12 cellular contexts compared by ENCODE assay signal in genomic region chr17:55286681-55287589, GRCh38. TPM values are rescaled to one million over a fixed set of nuclear protein-coding genes. Genes with fewer than 3 reads are reported as not detected.
A peak's percentile ranks its signal among the peaks of the same experiment; 100 is the strongest.
DNase-seq lines count a peak whose midpoint lies in the region; ATAC-seq, FAIRE-seq and TF ChIP-seq lines count a peak whose summit lies in the region.
"Had no signal": no experiment of that assay in that cellular context is flagged by ENCODE, and none has a peak within 500 bp of the region (broad histone marks: within the 10 kb centered on the region; RNA-seq: fewer than 3 reads in every experiment).

No MANE protein-coding gene starts in this region.

- WGBS in IMR-90 (ENCODE audit: extremely low coverage in 2 of 2, insufficient read length in 1 of 2), 2 experiments: no CpG with 5 or more reads among the region's 3 CpGs
- WGBS in small intestine, 3 donors: 18 to 51% (median 44%) methylated on average over 3 of the region's 3 CpGs

- H2AFZ ChIP-seq in IMR-90 (replicated peaks; ENCODE audit: low read length, poor library complexity) (no peak overlapping the region), astrocyte (ENCODE audit: low read depth, low read length) (no peak overlapping the region)

- peak overlapping the region; percentile 53; the same call in 1 of the 2 replicates for H3K18ac ChIP-seq in IMR-90 (ENCODE audit: low read depth, low read length)

- H3K9ac ChIP-seq in IMR-90 (ENCODE audit: low read depth, low read length): no peak overlapping the region
- H3K9ac ChIP-seq in astrocyte (ENCODE audit: low read length): no peak overlapping the region

- H3K4ac ChIP-seq in IMR-90 (ENCODE audit: low read depth, low read length): no peak overlapping the region

- peak; percentile 33; the same call in 1 of the 2 replicates for ATAC-seq in IMR-90 (ENCODE audit: low read depth)
- ATAC-seq in left cardiac atrium: peak in 1 of 2 donors; percentile 51
- ATAC-seq in HG03095 (IDR thresholded peaks at IDR 0.05; ENCODE audit: unreplicated experiment): no peak
- ATAC-seq: naive thymus-derived CD4-positive, alpha-beta T cell had no signal

- H3K27me3 ChIP-seq in IMR-90 (ENCODE audit: control insufficient read depth, insufficient read depth, low read length): no peaks in the 10 kb centered on the region; the same call in 1 of the 2 replicates
- H3K27me3 ChIP-seq in astrocyte (ENCODE audit: insufficient read depth, low read length): no peaks in the 10 kb centered on the region
- H3K27me3 ChIP-seq in small intestine (ENCODE audit: control insufficient read depth in 2 of 2, insufficient read depth in 2 of 2, low read length in 2 of 2): no peaks in the 10 kb centered on the region

- H3K27ac Mint-ChIP-seq in astrocyte (ENCODE audit: unreplicated experiment): no peak overlapping the region
- H3K27ac Mint-ChIP-seq: naive thymus-derived CD4-positive, alpha-beta T cell had no signal

- DNase-seq in IMR-90 (peak; percentile 42), astrocyte (ENCODE audit: low read depth) (peak; percentile 55), left cardiac atrium (peak; percentile 39), small intestine (peak; percentile 94), COLO668 (lab: John Stamatoyannopoulos, UW; ENCODE audit: unreplicated experiment) (no peak), NCI-H128 (lab: John Stamatoyannopoulos, UW; ENCODE audit: unreplicated experiment) (no peak), SIG-M5 (lab: John Stamatoyannopoulos, UW) (no peak)
- DNase-seq: aorta; naive thymus-derived CD4-positive, alpha-beta T cell; NCI-H2107 had no signal

- TF ChIP-seq POLR2A in IMR-90 (IDR thresholded peaks at IDR 0.05; ENCODE audit: low read depth, low read length): no peak

- H4K8ac ChIP-seq in IMR-90 (ENCODE audit: low read depth in 2 of 2, low read length in 2 of 2): no peak overlapping the region

- H4K20me1 ChIP-seq in IMR-90 (ENCODE audit: insufficient read depth, low read length) (no peaks in the 10 kb centered on the region), astrocyte (ENCODE audit: insufficient read depth, low read length) (no peaks in the 10 kb centered on the region)

- H3K4me3 ChIP-seq in IMR-90 (ENCODE audit: insufficient read depth, low read depth, low read length): no peak overlapping the region
- no peak overlapping the region for H3K4me3 ChIP-seq in astrocyte (ENCODE audit: insufficient read depth, low read depth, low read length)
- H3K4me3 ChIP-seq in small intestine (ENCODE audit: low read depth in 1 of 2, low read length in 2 of 2): no peak overlapping the region
- H3K4me3 ChIP-seq: HAP-1 had no signal

- no peak overlapping the region for H2BK120ac ChIP-seq in IMR-90 (ENCODE audit: low read depth, low read length)

- H3K27ac ChIP-seq in IMR-90 (ENCODE audit: insufficient read depth, low read length): no peak overlapping the region
- H3K27ac ChIP-seq in astrocyte (ENCODE audit: low read depth, low read length): no peak overlapping the region
- peak overlapping the region; percentile 27 to 71 for H3K27ac ChIP-seq in small intestine (ENCODE audit: low read depth in 1 of 2, low read length in 1 of 2)

- H3K79me1 ChIP-seq in IMR-90 (ENCODE audit: low read depth in 1 of 2, low read length in 2 of 2): no peaks in the 10 kb centered on the region

- peaks cover 2% of the 10 kb centered on the region for H3K4me1 Mint-ChIP-seq in astrocyte (ENCODE audit: low read depth, unreplicated experiment)

- H4K91ac ChIP-seq in IMR-90 (ENCODE audit: insufficient read depth, low read depth, low read length): no peak overlapping the region

- H3K14ac ChIP-seq in IMR-90 (replicated peaks; ENCODE audit: low read depth, low read length): no peak overlapping the region

- FAIRE-seq in astrocyte (lab: Jason Lieb, UNC) (no peak), small intestine (lab: Jason Lieb, UNC) (no peak)

- H2BK20ac ChIP-seq in IMR-90 (ENCODE audit: low read depth, low read length): no peak overlapping the region

- no TSS peak for BruUV-seq in IMR-90 (replicated peaks; lab: Mats Ljungman, UMichigan)

- TF ChIP-seq CTCF in IMR-90 (conservative IDR thresholded peaks at IDR 0.05; ENCODE audit: low read depth, low read length) (no peak), astrocyte (IDR thresholded peaks at IDR 0.05; ENCODE audit: insufficient read depth, low read depth, low read length) (no peak)

- H3K9me3 Mint-ChIP-seq in astrocyte (ENCODE audit: unreplicated experiment): peaks cover 6% of the 10 kb centered on the region

- no peaks in the 10 kb centered on the region for H3K79me2 ChIP-seq in astrocyte (ENCODE audit: insufficient read depth, low read length)

- H3K9me3 ChIP-seq in IMR-90 (ENCODE audit: control insufficient read depth, insufficient read depth, low read length) (no peaks in the 10 kb centered on the region), astrocyte (ENCODE audit: insufficient read depth, low read depth, low read length) (no peaks in the 10 kb centered on the region), small intestine (ENCODE audit: control insufficient read depth, low read depth) (no peaks in the 10 kb centered on the region)

- POLR2A ChIA-PET in IMR-90 (lab: Charles Lee; ENCODE audit: unreplicated experiment): no interaction called here

- H3K56ac ChIP-seq in IMR-90 (ENCODE audit: extremely low read depth, insufficient read depth, low read length): no peak overlapping the region

- dilution Hi-C loops in IMR-90 (cut with HindIII; ENCODE audit: low sequenced_read_pairs, unreplicated experiment): no loop called here

- no peak overlapping the region for H2BK5ac ChIP-seq in IMR-90 (ENCODE audit: low read depth, low read length, poor library complexity, severe bottlenecking)

- no peak for TF ChIP-seq RAD21 in IMR-90 (IDR thresholded peaks at IDR 0.05; ENCODE audit: low read length)

- H3K36me3 Mint-ChIP-seq in astrocyte (ENCODE audit: low read depth, unreplicated experiment): no peaks in the 10 kb centered on the region
- H3K36me3 Mint-ChIP-seq: naive thymus-derived CD4-positive, alpha-beta T cell had no signal

- H3K9me1 ChIP-seq in IMR-90 (ENCODE audit: insufficient read depth, low read length): no peaks in the 10 kb centered on the region

- H2AK5ac ChIP-seq in IMR-90 (ENCODE audit: low read depth, low read length): no peak overlapping the region

- H4K5ac ChIP-seq in IMR-90 (ENCODE audit: low read depth, low read length): no peak overlapping the region

- peaks cover 8% of the 10 kb centered on the region for H3K27me3 Mint-ChIP-seq in astrocyte (ENCODE audit: low read depth, unreplicated experiment)

- peaks cover 5% of the 10 kb centered on the region; the same call in 1 of the 2 replicates for H3K4me1 ChIP-seq in IMR-90 (ENCODE audit: control insufficient read depth, insufficient read depth, low read length)
- no peaks in the 10 kb centered on the region for H3K4me1 ChIP-seq in astrocyte (ENCODE audit: insufficient read depth, low read length)
- peaks cover 5 to 27% of the 10 kb centered on the region in 2 donors for H3K4me1 ChIP-seq in small intestine (ENCODE audit: control insufficient read depth in 2 of 2, insufficient read depth in 1 of 2, low read depth in 1 of 2, low read length in 1 of 2)
- H3K4me1 ChIP-seq: HAP-1 had no signal

- H3K4me3 Mint-ChIP-seq in astrocyte (ENCODE audit: unreplicated experiment): no peak overlapping the region
- H3K4me3 Mint-ChIP-seq: naive thymus-derived CD4-positive, alpha-beta T cell had no signal

- CTCF ChIA-PET in IMR-90 (lab: Yijun Ruan, JAX): no interaction called here

- H3K36me3 ChIP-seq in IMR-90 (ENCODE audit: control insufficient read depth, insufficient read depth, low read length) (no peaks in the 10 kb centered on the region), astrocyte (ENCODE audit: insufficient read depth, low read length) (no peaks in the 10 kb centered on the region), small intestine (ENCODE audit: control insufficient read depth in 2 of 2, insufficient read depth in 2 of 2, low read length in 2 of 2) (no peaks in the 10 kb centered on the region)
- H3K36me3 ChIP-seq: HAP-1 had no signal

- in situ Hi-C loops in IMR-90 (cut with MboI; ENCODE audit: low sequenced_read_pairs): no loop called here

- H2BK15ac ChIP-seq in IMR-90 (ENCODE audit: low read depth, low read length): no peak overlapping the region

- no peak overlapping the region for H3K23ac ChIP-seq in IMR-90 (ENCODE audit: low read depth, low read length)

- no peak overlapping the region for H3K4me2 ChIP-seq in IMR-90 (ENCODE audit: low read depth, low read length)
- no peak overlapping the region for H3K4me2 ChIP-seq in astrocyte (ENCODE audit: low read length)

- H2AK9ac ChIP-seq in IMR-90 (replicated peaks; ENCODE audit: low read depth, low read length, poor library complexity): no peak overlapping the region

- intact Hi-C loops in IMR-90 (cut with micrococcal nuclease): no loop called here
- intact Hi-C loops in left cardiac atrium (cut with DNase I): no loop called here

TF ChIP-seq in IMR-90, 13 proteins besides CTCF, POLR2A, EP300 and RAD21:
- TF ChIP-seq RFX5 (IDR thresholded peaks at IDR 0.05; ENCODE audit: low read depth, low read length): no peak
- TF ChIP-seq MAFK (IDR thresholded peaks at IDR 0.05; ENCODE audit: low read depth, low read length): no peak
- TF ChIP-seq RCOR1 (IDR thresholded peaks at IDR 0.05; ENCODE audit: insufficient replicate concordance, low read length): no peak
- TF ChIP-seq USF2 (IDR thresholded peaks at IDR 0.05; ENCODE audit: low read depth, low read length): no peak
- TF ChIP-seq CEBPB (IDR thresholded peaks at IDR 0.05; ENCODE audit: low read depth, low read length): peak; percentile 24; the same call in 1 of the 2 replicates
TF ChIP-seq in IMR-90: peak in this region for 1.

RNA-seq across cellular contexts. Expression of gene HLF, which starts 22.2 kb away (rescaled TPM):
- total RNA-seq in IMR-90 (2012; rRNA removed) (0.18 TPM in 1 of 2 replicates, not detected in the other), astrocyte (0.07 TPM in 1 of 2 replicates, not detected in the other), left cardiac atrium (10 to 100 TPM; 36.7 to 36.8 TPM)
- polyA plus RNA-seq in IMR-90 (2012; rRNA removed) (not detected in 2 replicates), small intestine (1 to 10 TPM in 1 of 3 donors, under 1 TPM in 2; 0.54 to 2.3 (median 0.67) TPM)
- not detected in 2 replicates for polyA plus RNA-seq in IMR-90 (2012; cell fraction: cytosol; rRNA removed)
- not detected in 2 replicates for polyA plus RNA-seq in IMR-90 (2012; cell fraction: nucleus; rRNA removed; ENCODE audit: low replicate concordance)

Comparison
In these comparisons a context has a peak if more than half of its experiments do, and no peak if none do; other contexts are left out.
1. DNase-seq: peak in IMR-90 (single experiment), astrocyte (single experiment), left cardiac atrium (single experiment) and small intestine (single experiment); none in COLO668 (single experiment), NCI-H128 (single experiment) and SIG-M5 (single experiment).
2. H3K27ac ChIP-seq: peak in small intestine (2 of 2); none in IMR-90 (single experiment) and astrocyte (single experiment).
3. RNA of gene HLF, which starts 22.2 kb away (total RNA-seq): 36.7 to 36.8 TPM in left cardiac atrium; 0.18 TPM in IMR-90 and 0.07 TPM in astrocyte; every median in the first group is over 10 times any median in the second.